Comparison of ENCODE assay signal across 8 cellular contexts in the genomic region with DNA sequence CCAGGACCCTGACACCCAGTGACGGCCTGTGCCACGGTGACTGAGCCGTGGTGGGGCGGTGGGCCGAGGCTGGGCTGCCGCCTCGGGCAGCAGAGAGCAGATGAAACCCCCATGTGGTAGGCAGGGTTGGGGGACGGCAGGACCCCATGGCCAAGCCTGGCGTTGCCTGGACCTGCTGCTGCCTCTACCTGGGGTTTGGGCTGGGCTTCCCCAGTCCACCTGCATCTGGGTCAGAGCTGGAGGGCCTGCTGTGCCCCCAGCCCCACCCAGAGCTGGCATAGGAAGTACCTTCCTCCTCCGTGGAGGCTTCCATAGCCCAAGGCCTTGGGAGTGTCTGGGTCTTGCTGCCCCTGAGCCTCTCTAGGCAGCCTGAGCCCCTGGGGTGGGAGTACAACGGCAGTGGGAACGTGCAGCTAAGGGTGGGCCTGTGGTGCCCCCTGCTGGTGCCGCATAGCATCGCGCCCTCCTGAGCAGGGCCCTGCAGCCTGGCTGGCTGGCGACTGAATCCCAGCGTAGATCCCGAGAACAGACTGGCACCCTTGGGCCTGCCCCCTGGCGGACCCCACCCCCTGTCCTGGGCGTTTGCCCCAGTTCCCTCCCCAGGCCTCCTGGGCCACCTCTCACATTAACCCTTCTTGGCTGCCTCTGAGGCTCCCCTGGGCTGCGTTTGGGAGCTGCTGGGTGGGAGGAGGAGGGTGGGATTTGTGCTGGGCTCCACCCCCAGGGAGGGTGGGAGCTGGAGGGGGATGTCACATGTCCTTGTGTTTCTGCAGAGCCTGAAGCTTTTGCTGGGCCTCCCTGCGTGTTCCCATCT. TPM values are rescaled to one million over a fixed set of nuclear protein-coding genes. Genes with fewer than 3 reads are reported as not detected.
DNase-seq lines count a peak whose midpoint lies in the region; ATAC-seq and TF ChIP-seq lines count a peak whose summit lies in the region.

No MANE protein-coding gene starts in this region.

- peaks cover 4% of the 10 kb centered on the region for H3K36me3 ChIP-seq in ectodermal cell (ENCODE audit: control insufficient read depth, insufficient read depth, low read length)

- TF ChIP-seq CTCF in activated CD8-positive, alpha-beta T cell treated with anti-CD3 and anti-CD28 coated beads for 36 hours (IDR thresholded peaks at IDR 0.05), result peak; percentile 89

- H3K4me1 ChIP-seq in ectodermal cell (ENCODE audit: control insufficient read depth, insufficient read depth, low read length), result peaks cover 10% of the 10 kb centered on the region

- peaks cover 5% of the 10 kb centered on the region for H3K36me3 Mint-ChIP-seq in activated CD8-positive, alpha-beta T cell treated with anti-CD3 and anti-CD28 coated beads for 36 hours (ENCODE audit: low read depth)

- POLR2A ChIA-PET in activated CD8-positive, alpha-beta T cell treated with anti-CD3 and anti-CD28 coated beads for 36 hours (lab: Charles Lee), result interaction anchor here (1.0 kb wide), 1 partner anchor 12 kb away, joined by 4 read pairs; a partner anchor contains a TSS

- no peak overlapping the region for H3K4me3 Mint-ChIP-seq in activated CD8-positive, alpha-beta T cell treated with anti-CD3 and anti-CD28 coated beads for 36 hours

- H3K9me3 ChIP-seq in ectodermal cell (ENCODE audit: control insufficient read depth, low read length), result no peaks in the 10 kb centered on the region

- CTCF ChIA-PET in activated CD8-positive, alpha-beta T cell treated with anti-CD3 and anti-CD28 coated beads for 36 hours (lab: Charles Lee), result interaction anchor here (0.6 to 2.0 kb wide), 25 partner anchors 10 to 307 kb away, joined by 3 to 10 read pairs (median 4); a partner anchor contains a TSS

- no peak overlapping the region for H3K27ac ChIP-seq in ectodermal cell (ENCODE audit: insufficient read depth, low read depth, low read length, poor library complexity, severe bottlenecking)

- 39 to 40% methylated on average over 22 of the region's 22 CpGs for WGBS in ectodermal cell, 2 experiments

- no peak overlapping the region for H3K27ac Mint-ChIP-seq in activated CD8-positive, alpha-beta T cell treated with anti-CD3 and anti-CD28 coated beads for 36 hours

- ATAC-seq in HG03108 (IDR thresholded peaks at IDR 0.05; ENCODE audit: unreplicated experiment) (peak; percentile 57), GM19035 (IDR thresholded peaks at IDR 0.05; ENCODE audit: unreplicated experiment) (no peak)
- ATAC-seq in activated CD8-positive, alpha-beta T cell treated with anti-CD3 and anti-CD28 coated beads for 36 hours, result peak; percentile 99

- no peaks in the 10 kb centered on the region for H3K9me3 Mint-ChIP-seq in activated CD8-positive, alpha-beta T cell treated with anti-CD3 and anti-CD28 coated beads for 36 hours

- H3K27me3 ChIP-seq in ectodermal cell (ENCODE audit: control insufficient read depth, insufficient read depth, low read length, poor library complexity, severe bottlenecking), result no peaks in the 10 kb centered on the region

- H3K27me3 Mint-ChIP-seq in activated CD8-positive, alpha-beta T cell treated with anti-CD3 and anti-CD28 coated beads for 36 hours, result no peaks in the 10 kb centered on the region

- no peaks in the 10 kb centered on the region for H3K4me1 Mint-ChIP-seq in activated CD8-positive, alpha-beta T cell treated with anti-CD3 and anti-CD28 coated beads for 36 hours (ENCODE audit: low read depth)

- intact Hi-C loops in activated CD8-positive, alpha-beta T cell treated with anti-CD3 and anti-CD28 coated beads for 36 hours (cut with micrococcal nuclease), result loop anchor here (10.0 kb wide), 1 partner anchor 66 kb away; no protein-coding TSS in a partner anchor

- peak; percentile 30 for DNase-seq in DMS 273 treated with DMSO at 0.1 percent for 48 hours (lab: John Stamatoyannopoulos, UW)
- DNase-seq in NCI-H748 treated with DMSO at 0.1 percent for 48 hours (lab: John Stamatoyannopoulos, UW), result peak; percentile 3
- DNase-seq in activated CD8-positive, alpha-beta T cell treated with anti-CD3 and anti-CD28 coated beads for 36 hours, result peak; percentile 87
- peak; percentile 80 to 92 for DNase-seq in lung microvascular endothelial cell (ENCODE audit: low read depth in 2 of 2)
- peak; percentile 64 to 65 (median 64) for DNase-seq in stimulated activated CD4-positive, alpha-beta T cell treated with anti-CD3 and anti-CD28 coated beads, TNF-alpha, amount 100 ng/mL, for 4 hours (ENCODE audit: low read depth in 3 of 3)

- peak overlapping the region; percentile 17 for H3K4me3 ChIP-seq in ectodermal cell (ENCODE audit: insufficient read depth, low read depth, low read length)

RNA-seq across cellular contexts. Expression of a gene that starts 12.6 kb away (rescaled TPM):
- total RNA-seq in activated CD8-positive, alpha-beta T cell treated with anti-CD3 and anti-CD28 coated beads for 36 hours, result 10 to 100 TPM; 85.9 to 88.6 TPM
- 193 TPM for polyA plus RNA-seq in ectodermal cell (2013, experiment 1 of 4)
- 182 TPM for polyA plus RNA-seq in ectodermal cell (2013, experiment 2 of 4)
- 196 TPM for polyA plus RNA-seq in ectodermal cell (2013, experiment 3 of 4)
- polyA plus RNA-seq in ectodermal cell (2013, experiment 4 of 4), result 224 TPM
- 5.2 and 7.1 TPM in 2 replicates for total RNA-seq in lung microvascular endothelial cell

RNA-seq across cellular contexts. Expression of a gene that starts 19.0 kb away (rescaled TPM):
- 10 to 100 TPM; 28.2 to 29.0 TPM for total RNA-seq in activated CD8-positive, alpha-beta T cell treated with anti-CD3 and anti-CD28 coated beads for 36 hours
- polyA plus RNA-seq in ectodermal cell (2013, experiment 1 of 4), result 38.7 TPM
- polyA plus RNA-seq in ectodermal cell (2013, experiment 2 of 4), result 42.6 TPM
- 31.2 TPM for polyA plus RNA-seq in ectodermal cell (2013, experiment 3 of 4)
- 29.5 TPM for polyA plus RNA-seq in ectodermal cell (2013, experiment 4 of 4)
- 25.5 and 30.8 TPM in 2 replicates for total RNA-seq in lung microvascular endothelial cell

RNA-seq across cellular contexts. Expression of a gene that starts 26.2 kb away (rescaled TPM):
- total RNA-seq in activated CD8-positive, alpha-beta T cell treated with anti-CD3 and anti-CD28 coated beads for 36 hours, result 10 to 100 TPM; 16.6 to 16.7 TPM
- 11.5 TPM for polyA plus RNA-seq in ectodermal cell (2013, experiment 1 of 4)
- 11.1 TPM for polyA plus RNA-seq in ectodermal cell (2013, experiment 2 of 4)
- 8.4 TPM for polyA plus RNA-seq in ectodermal cell (2013, experiment 3 of 4)
- polyA plus RNA-seq in ectodermal cell (2013, experiment 4 of 4), result 9.3 TPM
- total RNA-seq in lung microvascular endothelial cell, result 5.0 and 6.3 TPM in 2 replicates

RNA-seq across cellular contexts. Expression of a gene that starts 30.0 kb away (rescaled TPM):
- total RNA-seq in activated CD8-positive, alpha-beta T cell treated with anti-CD3 and anti-CD28 coated beads for 36 hours, result not detected
- 0.67 TPM for polyA plus RNA-seq in ectodermal cell (2013, experiment 1 of 4)
- polyA plus RNA-seq in ectodermal cell (2013, experiment 2 of 4), result 1.0 TPM
- 0.85 TPM for polyA plus RNA-seq in ectodermal cell (2013, experiment 3 of 4)
- 0.77 TPM for polyA plus RNA-seq in ectodermal cell (2013, experiment 4 of 4)
- under 0.01 TPM in 2 replicates for total RNA-seq in lung microvascular endothelial cell

RNA-seq across cellular contexts. Expression of a gene that starts 30.1 kb away (rescaled TPM):
- total RNA-seq in activated CD8-positive, alpha-beta T cell treated with anti-CD3 and anti-CD28 coated beads for 36 hours, result not detected
- polyA plus RNA-seq in ectodermal cell (2013, experiment 1 of 4), result not detected
- polyA plus RNA-seq in ectodermal cell (2013, experiment 2 of 4), result not detected
- polyA plus RNA-seq in ectodermal cell (2013, experiment 3 of 4), result not detected
- not detected for polyA plus RNA-seq in ectodermal cell (2013, experiment 4 of 4)
- total RNA-seq in lung microvascular endothelial cell, result under 0.01 TPM in 1 of 2 replicates, not detected in the other

Comparison
In these comparisons a context has a peak if more than half of its experiments do, and no peak if none do; other contexts are left out.
1. DNase-seq: peak in every context shown above with its lines; median percentile 87 in activated CD8-positive, alpha-beta T cell treated with anti-CD3 and anti-CD28 coated beads for 36 hours; 86 in lung microvascular endothelial cell; 64 in stimulated activated CD4-positive, alpha-beta T cell treated with anti-CD3 and anti-CD28 coated beads, TNF-alpha, amount 100 ng/mL, for 4 hours; 30 in DMS 273 treated with DMSO at 0.1 percent for 48 hours; 3 in NCI-H748 treated with DMSO at 0.1 percent for 48 hours.
2. RNA of a gene that starts 12.6 kb away (total RNA-seq): 85.9 to 88.6 TPM in activated CD8-positive, alpha-beta T cell treated with anti-CD3 and anti-CD28 coated beads for 36 hours; 5.2 to 7.1 TPM in lung microvascular endothelial cell; every median in the first group is over 10 times any median in the second.